Comparison of ENCODE assay signal across 8 cellular contexts in the genomic region with DNA sequence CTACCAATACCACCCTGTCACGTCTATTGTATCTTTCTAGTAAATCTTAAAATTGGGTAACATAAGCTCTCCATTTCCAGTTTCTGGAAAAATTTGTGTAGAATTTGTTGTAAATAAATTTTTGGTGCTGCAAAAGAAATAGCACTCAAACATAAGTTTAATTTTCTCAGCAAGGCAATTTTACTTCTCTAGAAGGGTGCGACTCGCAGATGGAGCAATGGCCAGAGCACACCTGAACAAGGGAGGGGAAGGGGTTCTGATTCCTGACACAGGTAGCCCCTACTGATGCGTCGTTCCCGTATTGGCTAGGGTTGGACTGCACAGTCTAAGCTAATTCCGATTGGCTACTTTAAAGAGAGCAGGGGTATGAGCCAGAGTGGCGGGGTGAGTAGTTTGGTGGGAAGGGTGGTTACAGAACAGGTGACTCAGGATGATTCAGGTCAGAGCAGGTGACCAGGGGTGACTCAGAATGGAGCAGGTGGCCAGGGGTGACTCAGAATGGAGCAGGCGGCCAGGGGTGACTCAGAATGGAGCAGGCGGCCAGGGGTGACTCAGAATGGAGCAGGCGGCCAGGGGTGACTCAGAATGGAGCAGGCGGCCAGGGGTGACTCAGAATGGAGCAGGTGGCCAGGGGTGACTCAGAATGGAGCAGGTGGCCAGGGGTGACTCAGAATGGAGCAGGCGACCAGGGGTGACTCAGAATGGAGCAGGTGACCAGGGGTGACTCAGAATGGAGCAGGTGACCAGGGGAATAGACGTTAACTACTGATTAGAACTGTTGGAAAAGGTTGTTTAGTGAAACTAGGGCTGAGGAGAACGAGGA. TPM values are rescaled to one million over a fixed set of nuclear protein-coding genes. Genes with fewer than 3 reads are reported as not detected.
DNase-seq lines count a peak whose midpoint lies in the region; ATAC-seq, FAIRE-seq and TF ChIP-seq lines count a peak whose summit lies in the region.
"Not testable (repeated sequence)": the region's sequence is repeated elsewhere in the genome, so short reads cannot be mapped to it uniquely, and the experiment has no call there.

No MANE protein-coding gene starts in this region.

- not testable (repeated sequence) for H3K27ac ChIP-seq in substantia nigra (ENCODE audit: low read depth, low read length, poor library complexity, severe bottlenecking)

- H3K27me3 ChIP-seq in kidney epithelial cell (ENCODE audit: control insufficient read depth, insufficient read depth, low read length) = not testable (repeated sequence)

- peak overlapping the region; percentile 49 for H3K4me3 Mint-ChIP-seq in activated T-cell treated with anti-CD3 and anti-CD28 coated beads, Interleukin-2, amount 50 U/mL, for 4 hours
- H3K4me3 Mint-ChIP-seq in dendritic cell treated with granulocyte-macrophage colony-stimulating factor and Interleukin-4, amounts not matched to agents 40 ng/mL and 50 ng/mL, for 4 days = not testable (repeated sequence)

- TF ChIP-seq CTCF in kidney epithelial cell (IDR thresholded peaks at IDR 0.05; ENCODE audit: insufficient read depth, low read length, poor library complexity, severe bottlenecking) = not testable (repeated sequence)

- peak overlapping the region; percentile 55 for H3K27ac Mint-ChIP-seq in dendritic cell treated with granulocyte-macrophage colony-stimulating factor and Interleukin-4, amounts not matched to agents 40 ng/mL and 50 ng/mL, for 4 days

- peaks cover 27% of the 10 kb centered on the region for H3K27me3 Mint-ChIP-seq in activated T-cell treated with anti-CD3 and anti-CD28 coated beads, Interleukin-2, amount 50 U/mL, for 4 hours (ENCODE audit: low read depth)
- H3K27me3 Mint-ChIP-seq in dendritic cell treated with granulocyte-macrophage colony-stimulating factor and Interleukin-4, amounts not matched to agents 40 ng/mL and 50 ng/mL, for 4 days = not testable (repeated sequence)

- in situ Hi-C loops in KBM-7 (cut with MboI; ENCODE audit: low pct_unique_long_range_greater_than_20kb, low sequenced_read_pairs); SK-MEL-5 (cut with HindIII; ENCODE audit: low pct_unique_long_range_greater_than_20kb, low sequenced_read_pairs): not testable (repeated sequence)

- intact Hi-C loops in dendritic cell treated with granulocyte-macrophage colony-stimulating factor and Interleukin-4, amounts not matched to agents 40 ng/mL and 50 ng/mL, for 4 days (cut with micrococcal nuclease) = not testable (repeated sequence)

- not testable (repeated sequence) for H3K9me3 Mint-ChIP-seq in activated T-cell treated with anti-CD3 and anti-CD28 coated beads, Interleukin-2, amount 50 U/mL, for 4 hours
- H3K9me3 Mint-ChIP-seq in dendritic cell treated with granulocyte-macrophage colony-stimulating factor and Interleukin-4, amounts not matched to agents 40 ng/mL and 50 ng/mL, for 4 days = peaks cover 18% of the 10 kb centered on the region

- TF ChIP-seq POLR2A in GM12891 (IDR thresholded peaks at IDR 0.05; ENCODE audit: low read depth, low read length) = not testable (repeated sequence)

- not testable (repeated sequence) for H3K4me3 ChIP-seq in kidney epithelial cell (ENCODE audit: low read depth, low read length); skeletal muscle cell (ENCODE audit: low read depth, low read length)

- FAIRE-seq in GM12891 (lab: Jason Lieb, UNC) = peak; percentile 97

- not testable (repeated sequence) for H3K36me3 Mint-ChIP-seq in activated T-cell treated with anti-CD3 and anti-CD28 coated beads, Interleukin-2, amount 50 U/mL, for 4 hours (ENCODE audit: insufficient read depth); dendritic cell treated with granulocyte-macrophage colony-stimulating factor and Interleukin-4, amounts not matched to agents 40 ng/mL and 50 ng/mL, for 4 days (ENCODE audit: low read depth)

- peak; percentile 37 to 56 for ATAC-seq in activated T-cell treated with anti-CD3 and anti-CD28 coated beads, Interleukin-2, amount 50 U/mL, for 4 hours

- not testable (repeated sequence) for H3K36me3 ChIP-seq in kidney epithelial cell (ENCODE audit: control insufficient read depth, insufficient read depth, low read length)

- H3K4me1 Mint-ChIP-seq in activated T-cell treated with anti-CD3 and anti-CD28 coated beads, Interleukin-2, amount 50 U/mL, for 4 hours (ENCODE audit: low read depth); dendritic cell treated with granulocyte-macrophage colony-stimulating factor and Interleukin-4, amounts not matched to agents 40 ng/mL and 50 ng/mL, for 4 days (ENCODE audit: low read depth): not testable (repeated sequence)

- DNase-seq in GM12891 (ENCODE audit: insufficient read length, low spot score) = not testable (repeated sequence)
- DNase-seq in KBM-7 (peak; percentile 39), SK-MEL-5 (ENCODE audit: low read depth, low spot score) (peak; percentile 66), kidney epithelial cell (ENCODE audit: low read depth) (peak; percentile 50), skeletal muscle cell (ENCODE audit: low read depth) (peak; percentile 55), substantia nigra (lab: John Stamatoyannopoulos, UW) (peak in 36 of 49 donors; percentile 1 to 91 (median 48))
- peak; percentile 72 for DNase-seq in activated T-cell treated with anti-CD3 and anti-CD28 coated beads, Interleukin-2, amount 50 U/mL, for 4 hours

TF ChIP-seq in GM12891, 5 proteins besides CTCF, POLR2A, EP300 and RAD21:
- TF ChIP-seq POU2F2 (IDR thresholded peaks at IDR 0.05; ENCODE audit: low read depth, low read length) (peak; percentile 47; the same call in 1 of the 2 replicates), POLR2AphosphoS5 (IDR thresholded peaks at IDR 0.05; ENCODE audit: low read depth, low read length) (peak; percentile 53; the same call in 1 of the 2 replicates)

RNA-seq across cellular contexts. Expression of gene NID1, which starts 32.0 kb away (rescaled TPM):
- polyA plus RNA-seq in GM12891 (2012; ENCODE audit: low read depth, missing spikeins) = 10.6 TPM
- 0.21 TPM in 2 replicates for total RNA-seq in SK-MEL-5 (2014; rRNA removed; shearing (Covaris generic))
- 1.6 and 2.5 TPM in 2 replicates for polyA plus RNA-seq in SK-MEL-5 (2015; cell fraction: cytosol; rRNA removed)
- polyA plus RNA-seq in SK-MEL-5 (2015; cell fraction: nucleus; rRNA removed) = 0.79 and 0.88 TPM in 2 replicates
- total RNA-seq in activated T-cell treated with anti-CD3 and anti-CD28 coated beads, Interleukin-2, amount 50 U/mL, for 4 hours = under 1 TPM; 0.16 to 0.32 (median 0.25) TPM
- total RNA-seq in kidney epithelial cell = 21.2 and 26.0 TPM in 2 replicates

RNA-seq across cellular contexts. Expression of gene GPR137B, which starts 45.5 kb away (rescaled TPM):
- polyA plus RNA-seq in GM12891 (2012; ENCODE audit: low read depth, missing spikeins) = 13.7 TPM
- 105 and 115 TPM in 2 replicates for total RNA-seq in SK-MEL-5 (2014; rRNA removed; shearing (Covaris generic))
- polyA plus RNA-seq in SK-MEL-5 (2015; cell fraction: cytosol; rRNA removed) = 148 and 164 TPM in 2 replicates
- 51.7 and 52.5 TPM in 2 replicates for polyA plus RNA-seq in SK-MEL-5 (2015; cell fraction: nucleus; rRNA removed)
- total RNA-seq in activated T-cell treated with anti-CD3 and anti-CD28 coated beads, Interleukin-2, amount 50 U/mL, for 4 hours = 1 to 10 TPM; 5.0 to 6.0 (median 5.6) TPM
- 26.8 and 27.7 TPM in 2 replicates for total RNA-seq in kidney epithelial cell

Comparison
In these comparisons a context has a peak if more than half of its experiments do, and no peak if none do; other contexts are left out.
1. RNA of gene NID1, which starts 32.0 kb away (total RNA-seq): 21.2 to 26.0 TPM in kidney epithelial cell; 0.16 to 0.32 TPM in activated T-cell treated with anti-CD3 and anti-CD28 coated beads, Interleukin-2, amount 50 U/mL, for 4 hours and 0.21 TPM in SK-MEL-5; every median in the first group is over 10 times any median in the second.